ENCODE assay signal across 1 cellular context in genomic region chr3:49871536-49872157, GRCh38.
TF ChIP-seq lines count a peak whose summit lies in the region.

No MANE protein-coding gene starts in this region.

TF ChIP-seq in K562, 482 proteins besides CTCF, POLR2A, EP300 and RAD21:
- TF ChIP-seq MAX (CRISPR knock-in tag; IDR thresholded peaks at IDR 0.05) (peak; percentile 75), BHLHE40 (IDR thresholded peaks at IDR 0.05; ENCODE audit: low read length) (0 out of 2 replicates have a peak, but pooled peaks have one; percentile 35), MNT (conservative IDR thresholded peaks at IDR 0.05) (peak in 1 of 2 experiments; percentile 34; a peak in 1 of 4 replicates), CREBBP (IDR thresholded peaks at IDR 0.05; ENCODE audit: low read depth, low read length) (no peak), ZNF444 (CRISPR knock-in tag; IDR thresholded peaks at IDR 0.05) (no peak), E4F1 (CRISPR knock-in tag; IDR thresholded peaks at IDR 0.05; ENCODE audit: borderline replicate concordance) (no peak), GMEB1 (CRISPR knock-in tag; IDR thresholded peaks at IDR 0.05) (no peak), POLR2B (IDR thresholded peaks at IDR 0.05; ENCODE audit: low read depth, partially characterized antibody) (no peak), ZNF518B (CRISPR knock-in tag; IDR thresholded peaks at IDR 0.05) (no peak)
